Comparison of ENCODE assay signal across 1 cellular context in the genomic region with DNA sequence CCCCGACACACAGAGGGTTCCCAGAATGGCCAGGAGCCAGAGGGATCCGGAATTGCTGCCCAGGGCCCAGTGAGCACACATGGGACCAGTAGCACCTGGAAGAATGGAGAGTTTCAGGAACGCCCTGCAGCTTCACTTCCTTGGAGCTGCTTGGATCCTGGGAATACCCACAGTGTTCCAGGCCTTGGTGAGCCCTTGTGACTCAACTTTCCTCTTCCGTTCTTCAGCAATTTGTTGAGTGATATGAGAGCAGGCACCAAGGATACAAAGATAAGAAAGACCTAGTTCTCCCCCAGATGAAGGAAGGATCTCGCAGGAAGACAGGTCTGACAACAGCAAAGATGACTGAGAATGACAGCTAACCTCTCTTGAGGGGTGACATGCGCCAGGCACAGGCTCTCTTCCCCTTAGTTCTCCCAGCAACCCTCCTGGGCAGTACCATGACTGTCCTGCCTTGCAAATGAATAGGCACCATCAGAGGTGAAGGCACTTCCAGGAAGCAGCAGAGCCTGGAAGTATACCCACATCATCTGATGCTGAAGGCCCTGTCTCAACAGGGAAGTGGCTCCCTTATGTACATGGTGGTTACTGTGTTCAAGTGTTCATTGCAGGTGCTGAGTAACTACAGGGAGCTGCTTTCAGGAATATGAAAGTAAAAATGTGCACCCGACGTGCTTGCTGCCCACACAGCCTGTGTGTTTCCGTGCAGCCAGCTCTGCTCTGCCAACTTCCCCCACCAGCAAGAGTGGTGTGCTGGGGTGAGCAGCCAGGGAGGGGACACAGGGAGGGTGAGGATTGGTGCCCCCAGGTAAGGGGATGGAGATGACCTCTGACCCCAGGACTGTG.
A peak's percentile ranks its signal among the peaks of the same experiment; 100 is the strongest.
TF ChIP-seq lines count a peak whose summit lies in the region.

No MANE protein-coding gene starts in this region.

TF ChIP-seq in HepG2, 621 proteins besides CTCF, POLR2A, EP300 and RAD21 (continued from another document and continues in another):
- TF ChIP-seq TFAP4 (IDR thresholded peaks at IDR 0.05; ENCODE audit: borderline replicate concordance, low read depth): no peak
- no peak for TF ChIP-seq FOXM1 (CRISPR knock-in tag; IDR thresholded peaks at IDR 0.05)
- no peak for TF ChIP-seq IRF2 (CRISPR knock-in tag; IDR thresholded peaks at IDR 0.05)
- no peak for TF ChIP-seq CBX5 (CRISPR knock-in tag; IDR thresholded peaks at IDR 0.05; ENCODE audit: borderline replicate concordance)
- peak; percentile 72 for TF ChIP-seq PATZ1 (CRISPR knock-in tag; IDR thresholded peaks at IDR 0.05)
- no peak for TF ChIP-seq MEF2D (CRISPR knock-in tag; IDR thresholded peaks at IDR 0.05)
- TF ChIP-seq ETV5 (CRISPR knock-in tag; IDR thresholded peaks at IDR 0.05; ENCODE audit: borderline replicate concordance): no peak
- TF ChIP-seq BCL3 (CRISPR knock-in tag; IDR thresholded peaks at IDR 0.05): 0 out of 2 replicates have a peak, but pooled peaks have one; percentile 36
- TF ChIP-seq ZSCAN31 (CRISPR knock-in tag; IDR thresholded peaks at IDR 0.05; ENCODE audit: low read depth): no peak
- TF ChIP-seq BCLAF1 (IDR thresholded peaks at IDR 0.05): no peak
- TF ChIP-seq, protein P1, sequence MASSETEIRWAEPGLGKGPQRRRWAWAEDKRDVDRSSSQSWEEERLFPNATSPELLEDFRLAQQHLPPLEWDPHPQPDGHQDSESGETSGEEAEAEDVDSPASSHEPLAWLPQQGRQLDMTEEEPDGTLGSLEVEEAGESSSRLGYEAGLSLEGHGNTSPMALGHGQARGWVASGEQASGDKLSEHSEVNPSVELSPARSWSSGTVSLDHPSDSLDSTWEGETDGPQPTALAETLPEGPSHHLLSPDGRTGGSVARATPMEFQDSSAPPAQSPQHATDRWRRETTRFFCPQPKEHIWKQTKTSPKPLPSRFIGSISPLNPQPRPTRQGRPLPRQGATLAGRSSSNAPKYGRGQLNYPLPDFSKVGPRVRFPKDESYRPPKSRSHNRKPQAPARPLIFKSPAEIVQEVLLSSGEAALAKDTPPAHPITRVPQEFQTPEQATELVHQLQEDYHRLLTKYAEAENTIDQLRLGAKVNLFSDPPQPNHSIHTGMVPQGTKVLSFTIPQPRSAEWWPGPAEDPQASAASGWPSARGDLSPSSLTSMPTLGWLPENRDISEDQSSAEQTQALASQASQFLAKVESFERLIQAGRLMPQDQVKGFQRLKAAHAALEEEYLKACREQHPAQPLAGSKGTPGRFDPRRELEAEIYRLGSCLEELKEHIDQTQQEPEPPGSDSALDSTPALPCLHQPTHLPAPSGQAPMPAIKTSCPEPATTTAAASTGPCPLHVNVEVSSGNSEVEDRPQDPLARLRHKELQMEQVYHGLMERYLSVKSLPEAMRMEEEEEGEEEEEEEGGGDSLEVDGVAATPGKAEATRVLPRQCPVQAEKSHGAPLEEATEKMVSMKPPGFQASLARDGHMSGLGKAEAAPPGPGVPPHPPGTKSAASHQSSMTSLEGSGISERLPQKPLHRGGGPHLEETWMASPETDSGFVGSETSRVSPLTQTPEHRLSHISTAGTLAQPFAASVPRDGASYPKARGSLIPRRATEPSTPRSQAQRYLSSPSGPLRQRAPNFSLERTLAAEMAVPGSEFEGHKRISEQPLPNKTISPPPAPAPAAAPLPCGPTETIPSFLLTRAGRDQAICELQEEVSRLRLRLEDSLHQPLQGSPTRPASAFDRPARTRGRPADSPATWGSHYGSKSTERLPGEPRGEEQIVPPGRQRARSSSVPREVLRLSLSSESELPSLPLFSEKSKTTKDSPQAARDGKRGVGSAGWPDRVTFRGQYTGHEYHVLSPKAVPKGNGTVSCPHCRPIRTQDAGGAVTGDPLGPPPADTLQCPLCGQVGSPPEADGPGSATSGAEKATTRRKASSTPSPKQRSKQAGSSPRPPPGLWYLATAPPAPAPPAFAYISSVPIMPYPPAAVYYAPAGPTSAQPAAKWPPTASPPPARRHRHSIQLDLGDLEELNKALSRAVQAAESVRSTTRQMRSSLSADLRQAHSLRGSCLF (CRISPR knock-in tag; IDR thresholded peaks at IDR 0.05; ENCODE audit: borderline replicate concordance): no peak
- TF ChIP-seq, protein P2, sequence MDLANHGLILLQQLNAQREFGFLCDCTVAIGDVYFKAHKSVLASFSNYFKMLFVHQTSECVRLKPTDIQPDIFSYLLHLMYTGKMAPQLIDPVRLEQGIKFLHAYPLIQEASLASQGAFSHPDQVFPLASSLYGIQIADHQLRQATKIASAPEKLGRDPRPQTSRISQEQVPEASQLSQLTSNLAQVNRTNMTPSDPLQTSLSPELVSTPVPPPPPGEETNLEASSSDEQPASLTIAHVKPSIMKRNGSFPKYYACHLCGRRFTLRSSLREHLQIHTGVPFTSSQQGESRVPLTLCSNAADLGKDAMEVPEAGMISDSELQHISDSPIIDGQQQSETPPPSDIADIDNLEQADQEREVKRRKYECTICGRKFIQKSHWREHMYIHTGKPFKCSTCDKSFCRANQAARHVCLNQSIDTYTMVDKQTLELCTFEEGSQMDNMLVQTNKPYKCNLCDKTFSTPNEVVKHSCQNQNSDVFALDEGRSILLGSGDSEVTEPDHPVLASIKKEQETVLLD (CRISPR knock-in tag; IDR thresholded peaks at IDR 0.05; ENCODE audit: low read depth): no peak
- TF ChIP-seq NCOA1 (CRISPR knock-in tag; IDR thresholded peaks at IDR 0.05): no peak
- TF ChIP-seq TERF1 (CRISPR knock-in tag; IDR thresholded peaks at IDR 0.05): no peak
- TF ChIP-seq ZNF318 (CRISPR knock-in tag; IDR thresholded peaks at IDR 0.05): 0 out of 2 replicates have a peak, but pooled peaks have one; percentile 29
- no peak for TF ChIP-seq KMT2B (CRISPR knock-in tag; IDR thresholded peaks at IDR 0.05)
- TF ChIP-seq ZNF556 (CRISPR knock-in tag; IDR thresholded peaks at IDR 0.05; ENCODE audit: borderline replicate concordance): no peak
- TF ChIP-seq ELK4 (CRISPR knock-in tag; IDR thresholded peaks at IDR 0.05; ENCODE audit: borderline replicate concordance): no peak
- TF ChIP-seq HOXD1 (CRISPR knock-in tag; IDR thresholded peaks at IDR 0.05): no peak
- no peak for TF ChIP-seq POLR2G (IDR thresholded peaks at IDR 0.05; ENCODE audit: low read depth, low read length)
- TF ChIP-seq ZNF879 (CRISPR knock-in tag; IDR thresholded peaks at IDR 0.05): no peak
- no peak for TF ChIP-seq MIER2 (CRISPR knock-in tag; IDR thresholded peaks at IDR 0.05)
